In the genomic region with DNA sequence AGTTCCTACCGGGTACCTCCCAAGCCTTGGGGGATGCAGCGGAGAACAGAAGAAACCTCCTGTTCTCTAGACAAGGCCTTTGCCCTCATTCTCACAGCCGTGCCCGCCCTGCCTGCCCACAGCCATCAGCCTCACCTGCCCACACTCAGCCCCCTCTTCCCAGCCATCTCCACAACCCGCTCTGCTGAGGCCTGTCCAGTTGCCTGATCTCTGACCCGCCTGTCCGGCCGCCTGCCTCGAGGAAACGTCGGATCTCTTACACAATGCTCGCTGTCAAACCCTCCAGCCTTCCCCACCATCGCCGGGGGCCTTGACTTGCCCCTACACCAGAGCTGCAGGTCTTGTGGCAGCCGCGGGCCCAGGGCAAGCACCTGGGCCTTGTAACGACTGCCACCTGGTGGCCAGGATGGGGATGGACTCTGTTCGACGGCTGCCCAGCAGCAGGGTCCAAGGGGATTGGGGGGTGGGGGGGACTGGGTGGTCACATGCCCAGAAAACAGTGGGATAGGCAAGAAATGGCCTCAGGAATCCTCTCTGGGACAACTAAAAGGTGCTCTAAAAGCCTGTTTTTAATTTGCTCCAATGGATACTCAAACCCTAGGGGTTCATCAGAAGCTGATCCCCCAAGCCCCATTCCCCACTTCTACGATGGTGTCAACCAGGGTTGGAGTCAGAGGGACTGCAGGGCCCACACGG, we compare ENCODE assay signal across 8 cellular contexts. TPM values are rescaled to one million over a fixed set of nuclear protein-coding genes. Genes with fewer than 3 reads are reported as not detected.
DNase-seq lines count a peak whose midpoint lies in the region; ATAC-seq and TF ChIP-seq lines count a peak whose summit lies in the region.

No MANE protein-coding gene starts in this region.

- no peak overlapping the region for H3K27ac ChIP-seq in hepatocyte

- peaks cover 26% of the 10 kb centered on the region for H3K4me1 ChIP-seq in adipocyte (ENCODE audit: control insufficient read depth, insufficient read depth, low read length)
- no peaks in the 10 kb centered on the region for H3K4me1 ChIP-seq in hepatocyte (ENCODE audit: insufficient read depth)

- no peaks in the 10 kb centered on the region for H4K20me1 ChIP-seq in hepatocyte (ENCODE audit: insufficient read depth, poor library complexity, severe bottlenecking)

- peak; percentile 92 for TF ChIP-seq CTCF in hepatocyte (IDR thresholded peaks at IDR 0.05; ENCODE audit: poor library complexity)

- H3K9me2 ChIP-seq in hepatocyte (replicated peaks; ENCODE audit: insufficient read depth) = no peaks in the 10 kb centered on the region

- H3K4me2 ChIP-seq in hepatocyte = no peak overlapping the region

- no peak overlapping the region for H3K9ac ChIP-seq in adipocyte (ENCODE audit: low read length)

- H3K27me3 ChIP-seq in adipocyte (replicated peaks; ENCODE audit: control insufficient read depth, insufficient read depth, low read length) = no peaks in the 10 kb centered on the region
- no peaks in the 10 kb centered on the region for H3K27me3 ChIP-seq in hepatocyte

- no peaks in the 10 kb centered on the region for H3K79me2 ChIP-seq in hepatocyte

- WGBS in hepatocyte (ENCODE audit: low lambda C conversion rate, missing lambda C conversion rate) = 21% methylated on average over 19 of the region's 21 CpGs

- H3K9me3 ChIP-seq in adipocyte (ENCODE audit: control insufficient read depth, low read length) (no peaks in the 10 kb centered on the region), hepatocyte (ENCODE audit: low read depth) (no peaks in the 10 kb centered on the region)

- DNase-seq in EH (ENCODE audit: low read depth) = peak; percentile 64
- DNase-seq in M059J (ENCODE audit: low read depth) = peak; percentile 57
- DNase-seq in T-helper 1 cell = peak; percentile 33 to 66 (median 60)
- DNase-seq in adipocyte (ENCODE audit: low read depth) = peak; percentile 78
- peak; percentile 78 for DNase-seq in hepatocyte (ENCODE audit: low spot score)
- DNase-seq in stimulated activated CD4-positive, alpha-beta T cell treated with anti-CD3 and anti-CD28 coated beads, Interleukin-15, amount 100 ng/mL, for 1 hour (ENCODE audit: low read depth in 1 of 2, low spot score in 1 of 2) = peak; percentile 31 to 64

- H3K36me3 ChIP-seq in adipocyte (ENCODE audit: control insufficient read depth, insufficient read depth, low read length, severe bottlenecking) (peaks cover 20% of the 10 kb centered on the region), hepatocyte (replicated peaks; ENCODE audit: insufficient read depth, low read depth) (no peaks in the 10 kb centered on the region)

- H3K4me3 ChIP-seq in adipocyte (ENCODE audit: low read length) (no peak overlapping the region), hepatocyte (no peak overlapping the region)

- ATAC-seq in HG02938 (IDR thresholded peaks at IDR 0.05; ENCODE audit: unreplicated experiment) (no peak), HG02623 (IDR thresholded peaks at IDR 0.05; ENCODE audit: unreplicated experiment) (no peak)

- no peak overlapping the region for H2AFZ ChIP-seq in hepatocyte

RNA-seq across cellular contexts. Expression of gene SLC45A1, which starts 31.0 kb away (rescaled TPM):
- 0.27 TPM in 1 of 2 replicates, not detected in the other for total RNA-seq in M059J (2014; rRNA removed; shearing (Covaris generic))
- total RNA-seq in hepatocyte = 0.24 and 0.27 TPM in 2 replicates
- 1.0 and 1.6 TPM in 2 replicates for polyA plus RNA-seq in hepatocyte
